ENCODE assay signal across 2 cellular contexts in the genomic region with DNA sequence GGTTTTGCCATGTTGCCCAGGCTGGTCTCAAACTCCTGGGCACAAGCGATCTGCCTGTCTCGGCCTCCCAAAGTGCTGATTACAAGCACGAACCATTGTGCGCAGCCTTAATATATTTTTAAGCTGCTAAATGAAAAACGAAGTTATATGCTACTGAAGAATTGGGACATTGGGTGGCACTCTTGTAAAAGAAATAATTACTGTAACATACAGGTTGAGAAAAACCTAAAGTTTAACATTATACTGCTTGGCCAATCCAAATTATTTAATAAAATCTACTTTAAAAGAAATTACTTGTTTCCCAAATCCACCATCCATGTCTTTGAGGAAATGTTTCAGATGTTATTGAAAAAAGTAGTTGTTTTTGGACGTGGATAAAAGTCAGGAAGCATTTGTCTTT.
TF ChIP-seq lines count a peak whose summit lies in the region.

No MANE protein-coding gene starts in this region.

TF ChIP-seq in IMR-90, 13 proteins besides CTCF, POLR2A, EP300 and RAD21:
- TF ChIP-seq RFX5 (IDR thresholded peaks at IDR 0.05; ENCODE audit: low read depth, low read length) (no peak), SMC3 (IDR thresholded peaks at IDR 0.05; ENCODE audit: low read depth, low read length) (peak; percentile 19; the same call in 1 of the 2 replicates), MAZ (IDR thresholded peaks at IDR 0.05; ENCODE audit: borderline replicate concordance, low read depth, low read length) (no peak)

TF ChIP-seq in HepG2, 621 proteins besides CTCF, POLR2A, EP300 and RAD21:
- TF ChIP-seq ZNF18 (CRISPR knock-in tag; IDR thresholded peaks at IDR 0.05; ENCODE audit: insufficient replicate concordance), result no peak
- peak; percentile 56 for TF ChIP-seq STAG1 (CRISPR knock-in tag; IDR thresholded peaks at IDR 0.05)
TF ChIP-seq in HepG2: peak in this region for 1.
